ENCODE assay signal across 18 cellular contexts in the genomic region with DNA sequence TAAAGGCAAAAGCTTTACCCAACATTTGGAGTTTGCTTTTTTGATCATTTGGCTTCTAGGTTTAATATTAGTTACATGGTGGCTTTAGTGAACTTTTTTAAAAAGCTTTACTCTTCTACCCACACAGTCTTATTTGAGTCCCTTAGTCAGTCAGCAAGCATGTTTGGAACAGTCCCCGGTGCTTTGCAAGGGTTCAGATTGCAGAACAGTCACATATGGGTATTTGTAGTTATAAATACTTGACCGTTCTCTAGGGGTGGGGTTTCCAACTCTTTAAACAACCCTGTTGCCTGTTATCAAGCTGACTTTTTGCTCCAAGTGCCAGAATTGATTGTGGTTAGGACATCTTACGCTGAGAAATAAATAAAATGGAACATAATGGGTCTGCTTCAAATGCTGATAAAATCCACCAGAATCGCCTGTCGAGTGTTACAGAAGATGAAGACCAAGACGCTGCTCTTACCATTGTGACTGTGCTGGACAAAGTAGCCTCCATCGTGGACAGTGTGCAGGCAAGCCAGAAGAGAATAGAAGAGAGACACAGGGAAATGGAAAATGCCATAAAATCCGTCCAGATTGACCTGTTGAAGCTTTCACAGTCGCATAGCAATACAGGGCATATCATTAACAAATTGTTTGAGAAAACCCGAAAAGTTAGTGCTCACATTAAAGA. TPM values are rescaled to one million over a fixed set of nuclear protein-coding genes. Genes with fewer than 3 reads are reported as not detected.
DNase-seq lines count a peak whose midpoint lies in the region; ATAC-seq and TF ChIP-seq lines count a peak whose summit lies in the region.
"Had no signal": no experiment of that assay in that cellular context is flagged by ENCODE, and none has a peak within 500 bp of the region (broad histone marks: within the 10 kb centered on the region; RNA-seq: fewer than 3 reads in every experiment).

A gene with protein sequence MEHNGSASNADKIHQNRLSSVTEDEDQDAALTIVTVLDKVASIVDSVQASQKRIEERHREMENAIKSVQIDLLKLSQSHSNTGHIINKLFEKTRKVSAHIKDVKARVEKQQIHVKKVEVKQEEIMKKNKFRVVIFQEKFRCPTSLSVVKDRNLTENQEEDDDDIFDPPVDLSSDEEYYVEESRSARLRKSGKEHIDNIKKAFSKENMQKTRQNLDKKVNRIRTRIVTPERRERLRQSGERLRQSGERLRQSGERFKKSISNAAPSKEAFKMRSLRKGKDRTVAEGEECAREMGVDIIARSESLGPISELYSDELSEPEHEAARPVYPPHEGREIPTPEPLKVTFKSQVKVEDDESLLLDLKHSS (plus strand): TSS at position 304 of the 673 bp plus-strand sequence. CDS start 65 bp downstream, at position 369.

- H3K4me3 ChIP-seq in heart left ventricle (peak within 1 kb of the TSS in 11 of 12 donors; percentile 21 to 60 (median 51)), psoas muscle (peak within 1 kb of the TSS; percentile 68)
- H3K4me3 ChIP-seq: testis had no signal

- H3K27me3 ChIP-seq in heart left ventricle (no peaks in the 10 kb centered on the region), psoas muscle (ENCODE audit: insufficient read depth in 3 of 3, low read length in 2 of 3) (no peaks in the 10 kb centered on the region)
- H3K27me3 ChIP-seq: testis had no signal

- H3K9me3 ChIP-seq in heart left ventricle (no peaks in the 10 kb centered on the region), psoas muscle (no peaks in the 10 kb centered on the region)
- H3K9me3 ChIP-seq: testis had no signal

- TF ChIP-seq CTCF in heart left ventricle (IDR thresholded peaks at IDR 0.05): no peak
- TF ChIP-seq CTCF in psoas muscle (IDR thresholded peaks at IDR 0.05): no peak

- TF ChIP-seq POLR2A in heart left ventricle (IDR thresholded peaks at IDR 0.05): peak in 1 of 2 donors; percentile 12

- peak; percentile 52 for DNase-seq in GM03348 (ENCODE audit: low spot score)
- DNase-seq in dedifferentiated amniotic fluid mesenchymal stem cell (ENCODE audit: extremely low spot score): peak; percentile 60
- peak in 3 of 5 donors; percentile 40 to 65 (median 54) for DNase-seq in heart left ventricle
- peak; percentile 40 to 71 for DNase-seq in psoas muscle
- no peak for DNase-seq in activated T-cell treated with anti-CD3 and anti-CD28 coated beads, Interleukin-2, amount 50 U/mL, for 24 hours
- DNase-seq: ACHN; activated naive CD4-positive, alpha-beta T cell; mammary epithelial cell; naive thymus-derived CD8-positive, alpha-beta T cell; NCI-H774; PC-3; stimulated activated CD4-positive, alpha-beta T cell treated with anti-CD3 and anti-CD28 coated beads, Interleukin-1b, Interleukin-23, amount 100 ng/mL, for 48 hours; testis had no signal

- no peaks in the 10 kb centered on the region for H3K27me3 Mint-ChIP-seq in activated T-cell treated with anti-CD3 and anti-CD28 coated beads, Interleukin-2, amount 50 U/mL, for 24 hours

- no peak within 1 kb of the TSS for H3K4me3 Mint-ChIP-seq in activated T-cell treated with anti-CD3 and anti-CD28 coated beads, Interleukin-2, amount 50 U/mL, for 24 hours
- H3K4me3 Mint-ChIP-seq: naive thymus-derived CD8-positive, alpha-beta T cell; T-helper 2 cell treated with Interferon-gamma antibody and Interleukin-4, amounts not matched to agents 5 μg/mL and 100 μg/mL, for 36 hours had no signal

- WGBS in heart left ventricle, 4 donors: 46 to 55% (median 52%) methylated on average over 10 of the region's 10 CpGs
- 29 to 47% (median 31%) methylated on average over 10 of the region's 10 CpGs for WGBS in psoas muscle, 3 donors

- H3K27ac Mint-ChIP-seq in activated T-cell treated with anti-CD3 and anti-CD28 coated beads, Interleukin-2, amount 50 U/mL, for 24 hours: no peak within 1 kb of the TSS
- H3K27ac Mint-ChIP-seq: naive thymus-derived CD8-positive, alpha-beta T cell; T-helper 2 cell treated with Interferon-gamma antibody and Interleukin-4, amounts not matched to agents 5 μg/mL and 100 μg/mL, for 36 hours had no signal

- peak within 1 kb of the TSS; percentile 29 to 90 (median 69) for H3K27ac ChIP-seq in heart left ventricle
- H3K27ac ChIP-seq in psoas muscle: peak within 1 kb of the TSS; percentile 88
- H3K27ac ChIP-seq: testis had no signal

- peak; percentile 82 to 95 (median 90) for ATAC-seq in heart left ventricle
- ATAC-seq in psoas muscle: peak; percentile 90 to 94 (median 92)
- no peak for ATAC-seq in GM18498 (IDR thresholded peaks at IDR 0.05; ENCODE audit: unreplicated experiment)
- no peak for ATAC-seq in GM21529 (IDR thresholded peaks at IDR 0.05; ENCODE audit: unreplicated experiment)
- ATAC-seq in HG02938 (IDR thresholded peaks at IDR 0.05; ENCODE audit: unreplicated experiment): no peak
- ATAC-seq: HCT116; naive thymus-derived CD8-positive, alpha-beta T cell; PC-3 had no signal

- H3K9me3 Mint-ChIP-seq in activated T-cell treated with anti-CD3 and anti-CD28 coated beads, Interleukin-2, amount 50 U/mL, for 24 hours: no peaks in the 10 kb centered on the region
- H3K9me3 Mint-ChIP-seq: naive thymus-derived CD8-positive, alpha-beta T cell; T-helper 2 cell treated with Interferon-gamma antibody and Interleukin-4, amounts not matched to agents 5 μg/mL and 100 μg/mL, for 36 hours had no signal

- H3K4me1 Mint-ChIP-seq in activated T-cell treated with anti-CD3 and anti-CD28 coated beads, Interleukin-2, amount 50 U/mL, for 24 hours (ENCODE audit: low read depth): no peaks in the 10 kb centered on the region
- H3K4me1 Mint-ChIP-seq: naive thymus-derived CD8-positive, alpha-beta T cell had no signal

- no peaks in the 10 kb centered on the region for H3K36me3 Mint-ChIP-seq in activated T-cell treated with anti-CD3 and anti-CD28 coated beads, Interleukin-2, amount 50 U/mL, for 24 hours (ENCODE audit: low read depth)

- intact Hi-C loops in heart left ventricle (cut with DNase I) (loop anchor here in 1 of 10 donors (5.0 kb wide), 1 partner anchor 76 kb away; no protein-coding TSS in a partner anchor), psoas muscle (cut with DNase I) (no loop called here)

- H3K36me3 ChIP-seq in heart left ventricle (no peaks in the 10 kb centered on the region), psoas muscle (ENCODE audit: insufficient read depth in 1 of 2, low read depth in 1 of 2) (no peaks in the 10 kb centered on the region)

- H3K4me1 ChIP-seq in heart left ventricle (peaks cover 0 to 10% (median 0%) of the 10 kb centered on the region in 12 donors), psoas muscle (peaks cover 22% of the 10 kb centered on the region)
- H3K4me1 ChIP-seq: testis had no signal

RNA-seq across cellular contexts. Expression of the gene that starts here (rescaled TPM):
- total RNA-seq in heart left ventricle: 100 to 1,000 TPM in 1 of 9 donors, 10 to 100 TPM in 8; 35.6 to 133 (median 75.1) TPM
- 10 to 100 TPM; 13.9 to 42.1 TPM for polyA plus RNA-seq in heart left ventricle
- 100 to 1,000 TPM in 1 of 4 donors, 10 to 100 TPM in 3; 68.6 to 230 (median 86.9) TPM for total RNA-seq in psoas muscle
- polyA plus RNA-seq in psoas muscle: 10 to 100 TPM in 2 of 3 donors, 1 to 10 TPM in 1; 3.5 to 59.2 (median 25.6) TPM
- polyA plus RNA-seq: naive thymus-derived CD8-positive, alpha-beta T cell had no signal

Comparison
In these comparisons a context has a peak if more than half of its experiments do, and no peak if none do; other contexts are left out.
1. ATAC-seq: peak in heart left ventricle (4 of 4) and psoas muscle (4 of 4); none in GM18498 (single experiment), GM21529 (single experiment) and HG02938 (single experiment).